In the genomic region with DNA sequence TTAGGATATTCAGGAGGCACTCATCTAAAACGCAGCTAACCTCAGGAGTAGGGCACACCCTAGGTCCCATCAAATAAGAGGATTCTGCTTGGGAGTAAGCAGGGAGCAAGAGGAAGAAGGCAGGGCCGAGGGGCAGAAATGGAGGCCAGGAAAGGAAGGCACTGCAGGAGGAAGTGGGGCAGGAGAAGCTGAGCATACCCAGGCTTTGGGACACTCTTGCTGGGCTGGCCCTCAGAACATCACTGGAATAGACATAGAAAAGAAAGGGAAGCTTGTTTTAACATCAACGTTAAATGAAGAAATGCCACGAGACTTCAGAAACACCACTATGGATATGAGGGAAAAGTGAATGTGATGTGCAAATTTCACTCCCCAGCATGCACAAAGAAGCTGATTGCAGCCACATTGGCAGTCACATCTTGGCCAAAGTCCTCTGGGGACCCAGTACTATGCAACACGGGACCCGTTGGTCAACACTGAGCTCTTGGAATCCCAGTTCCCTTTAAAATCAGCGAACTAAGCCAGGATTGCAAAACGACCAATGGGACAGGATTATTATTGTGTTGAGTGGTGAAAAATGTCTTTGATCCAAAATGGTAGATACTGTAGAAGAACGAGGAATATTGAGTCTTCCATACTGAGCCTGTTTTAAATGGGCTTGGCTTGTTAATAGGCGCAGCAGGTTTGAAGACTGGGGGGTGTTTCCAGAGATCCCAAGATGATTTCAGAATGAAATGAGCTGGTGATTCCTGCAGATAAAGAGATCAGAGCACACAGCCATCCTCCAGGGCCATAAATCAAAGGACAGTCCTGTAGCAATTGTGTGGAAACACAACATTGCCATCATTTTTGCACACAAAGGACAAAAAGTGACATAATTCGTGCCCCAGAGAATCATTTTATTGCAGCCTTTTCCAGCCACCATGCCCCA, we compare ENCODE assay signal across 1 cellular context.
TF ChIP-seq lines count a peak whose summit lies in the region.

No MANE protein-coding gene starts in this region.

TF ChIP-seq in HepG2, 621 proteins besides CTCF, POLR2A, EP300 and RAD21 (continued from another document and continues in another):
- TF ChIP-seq, protein P1, sequence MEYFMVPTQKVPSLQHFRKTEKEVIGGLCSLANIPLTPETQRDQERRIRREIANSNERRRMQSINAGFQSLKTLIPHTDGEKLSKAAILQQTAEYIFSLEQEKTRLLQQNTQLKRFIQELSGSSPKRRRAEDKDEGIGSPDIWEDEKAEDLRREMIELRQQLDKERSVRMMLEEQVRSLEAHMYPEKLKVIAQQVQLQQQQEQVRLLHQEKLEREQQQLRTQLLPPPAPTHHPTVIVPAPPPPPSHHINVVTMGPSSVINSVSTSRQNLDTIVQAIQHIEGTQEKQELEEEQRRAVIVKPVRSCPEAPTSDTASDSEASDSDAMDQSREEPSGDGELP (IDR thresholded peaks at IDR 0.05; ENCODE audit: borderline replicate concordance, low read depth): no peak
- TF ChIP-seq SIN3B (IDR thresholded peaks at IDR 0.05; ENCODE audit: low read length) (no peak), ZNF263 (CRISPR knock-in tag; IDR thresholded peaks at IDR 0.05) (no peak), ESRRA (CRISPR knock-in tag; IDR thresholded peaks at IDR 0.05; ENCODE audit: low read depth) (no peak), ZNF782 (CRISPR knock-in tag; IDR thresholded peaks at IDR 0.05; ENCODE audit: borderline replicate concordance) (0 out of 2 replicates have a peak, but pooled peaks have one; percentile 42), TOE1 (CRISPR knock-in tag; IDR thresholded peaks at IDR 0.05) (no peak), JUND (CRISPR knock-in tag; IDR thresholded peaks at IDR 0.05) (no peak), GATAD2A (CRISPR knock-in tag; IDR thresholded peaks at IDR 0.05) (peak; percentile 95), ZNF280B (CRISPR knock-in tag; IDR thresholded peaks at IDR 0.05; ENCODE audit: borderline replicate concordance) (no peak), RELA (CRISPR knock-in tag; IDR thresholded peaks at IDR 0.05) (no peak), EEA1 (CRISPR knock-in tag; IDR thresholded peaks at IDR 0.05; ENCODE audit: borderline replicate concordance) (no peak), GZF1 (CRISPR knock-in tag; IDR thresholded peaks at IDR 0.05) (no peak), ZMYM4 (CRISPR knock-in tag; IDR thresholded peaks at IDR 0.05) (peak; percentile 48; the same call in 1 of the 2 replicates), HNRNPUL1 (IDR thresholded peaks at IDR 0.05; ENCODE audit: low read depth, low read length) (no peak), ZNF552 (CRISPR knock-in tag; IDR thresholded peaks at IDR 0.05; ENCODE audit: borderline replicate concordance) (no peak), ZBTB46 (CRISPR knock-in tag; IDR thresholded peaks at IDR 0.05; ENCODE audit: borderline replicate concordance) (no peak), POGZ (CRISPR knock-in tag; IDR thresholded peaks at IDR 0.05) (no peak), YEATS4 (CRISPR knock-in tag; IDR thresholded peaks at IDR 0.05; ENCODE audit: borderline replicate concordance) (peak; percentile 43; the same call in 1 of the 2 replicates), NR1H2 (CRISPR knock-in tag; IDR thresholded peaks at IDR 0.05; ENCODE audit: borderline replicate concordance, low read depth) (no peak), ZBTB26 (CRISPR knock-in tag; IDR thresholded peaks at IDR 0.05; ENCODE audit: borderline replicate concordance) (no peak), TCF7 (IDR thresholded peaks at IDR 0.05; ENCODE audit: low read depth) (peak; percentile 82), JUNB (CRISPR knock-in tag; IDR thresholded peaks at IDR 0.05; ENCODE audit: borderline replicate concordance) (peak; percentile 18; the same call in 1 of the 2 replicates), ZSCAN29 (CRISPR knock-in tag; conservative IDR thresholded peaks at IDR 0.05) (no peak), FOXJ3 (CRISPR knock-in tag; IDR thresholded peaks at IDR 0.05; ENCODE audit: borderline replicate concordance) (peak; percentile 65; the same call in 1 of the 2 replicates), HHEX (CRISPR knock-in tag; IDR thresholded peaks at IDR 0.05) (no peak), KDM2A (CRISPR knock-in tag; IDR thresholded peaks at IDR 0.05; ENCODE audit: borderline replicate concordance, low read depth) (no peak), ZNF350 (CRISPR knock-in tag; IDR thresholded peaks at IDR 0.05; ENCODE audit: borderline replicate concordance, low read depth) (no peak), ZNF75D (CRISPR knock-in tag; IDR thresholded peaks at IDR 0.05; ENCODE audit: borderline replicate concordance) (no peak), BORCS8-MEF2B (CRISPR knock-in tag; IDR thresholded peaks at IDR 0.05) (no peak; the same call in 1 of the 2 replicates), PAF1 (CRISPR knock-in tag; IDR thresholded peaks at IDR 0.05) (peak; percentile 89), PITX1 (CRISPR knock-in tag; IDR thresholded peaks at IDR 0.05) (peak; percentile 84), HIVEP1 (CRISPR knock-in tag; IDR thresholded peaks at IDR 0.05) (no peak), ADNP (CRISPR knock-in tag; IDR thresholded peaks at IDR 0.05) (no peak), ISL2 (CRISPR knock-in tag; IDR thresholded peaks at IDR 0.05) (peak; percentile 74), ELF3 (CRISPR knock-in tag; IDR thresholded peaks at IDR 0.05) (peak; percentile 68), ERF (CRISPR knock-in tag; IDR thresholded peaks at IDR 0.05) (peak; percentile 58; the same call in 1 of the 2 replicates), TFDP1 (CRISPR knock-in tag; IDR thresholded peaks at IDR 0.05; ENCODE audit: borderline replicate concordance) (peak; percentile 43; the same call in 1 of the 2 replicates)
- TF ChIP-seq, protein P2, sequence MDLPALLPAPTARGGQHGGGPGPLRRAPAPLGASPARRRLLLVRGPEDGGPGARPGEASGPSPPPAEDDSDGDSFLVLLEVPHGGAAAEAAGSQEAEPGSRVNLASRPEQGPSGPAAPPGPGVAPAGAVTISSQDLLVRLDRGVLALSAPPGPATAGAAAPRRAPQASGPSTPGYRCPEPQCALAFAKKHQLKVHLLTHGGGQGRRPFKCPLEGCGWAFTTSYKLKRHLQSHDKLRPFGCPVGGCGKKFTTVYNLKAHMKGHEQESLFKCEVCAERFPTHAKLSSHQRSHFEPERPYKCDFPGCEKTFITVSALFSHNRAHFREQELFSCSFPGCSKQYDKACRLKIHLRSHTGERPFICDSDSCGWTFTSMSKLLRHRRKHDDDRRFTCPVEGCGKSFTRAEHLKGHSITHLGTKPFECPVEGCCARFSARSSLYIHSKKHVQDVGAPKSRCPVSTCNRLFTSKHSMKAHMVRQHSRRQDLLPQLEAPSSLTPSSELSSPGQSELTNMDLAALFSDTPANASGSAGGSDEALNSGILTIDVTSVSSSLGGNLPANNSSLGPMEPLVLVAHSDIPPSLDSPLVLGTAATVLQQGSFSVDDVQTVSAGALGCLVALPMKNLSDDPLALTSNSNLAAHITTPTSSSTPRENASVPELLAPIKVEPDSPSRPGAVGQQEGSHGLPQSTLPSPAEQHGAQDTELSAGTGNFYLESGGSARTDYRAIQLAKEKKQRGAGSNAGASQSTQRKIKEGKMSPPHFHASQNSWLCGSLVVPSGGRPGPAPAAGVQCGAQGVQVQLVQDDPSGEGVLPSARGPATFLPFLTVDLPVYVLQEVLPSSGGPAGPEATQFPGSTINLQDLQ (CRISPR knock-in tag; IDR thresholded peaks at IDR 0.05): peak; percentile 27; the same call in 1 of the 2 replicates
- TF ChIP-seq, protein P3, sequence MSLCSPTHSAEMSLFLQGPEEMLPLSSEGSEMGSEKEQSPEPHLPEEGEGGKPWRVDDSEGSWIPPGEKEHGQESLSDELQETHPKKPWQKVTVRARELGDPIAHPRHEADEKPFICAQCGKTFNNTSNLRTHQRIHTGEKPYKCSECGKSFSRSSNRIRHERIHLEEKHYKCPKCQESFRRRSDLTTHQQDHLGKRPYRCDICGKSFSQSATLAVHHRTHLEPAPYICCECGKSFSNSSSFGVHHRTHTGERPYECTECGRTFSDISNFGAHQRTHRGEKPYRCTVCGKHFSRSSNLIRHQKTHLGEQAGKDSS (CRISPR knock-in tag; IDR thresholded peaks at IDR 0.05; ENCODE audit: borderline replicate concordance, low read depth): no peak
- TF ChIP-seq, protein P4, sequence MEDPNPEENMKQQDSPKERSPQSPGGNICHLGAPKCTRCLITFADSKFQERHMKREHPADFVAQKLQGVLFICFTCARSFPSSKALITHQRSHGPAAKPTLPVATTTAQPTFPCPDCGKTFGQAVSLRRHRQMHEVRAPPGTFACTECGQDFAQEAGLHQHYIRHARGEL (CRISPR knock-in tag; IDR thresholded peaks at IDR 0.05): no peak
- TF ChIP-seq, protein P5, sequence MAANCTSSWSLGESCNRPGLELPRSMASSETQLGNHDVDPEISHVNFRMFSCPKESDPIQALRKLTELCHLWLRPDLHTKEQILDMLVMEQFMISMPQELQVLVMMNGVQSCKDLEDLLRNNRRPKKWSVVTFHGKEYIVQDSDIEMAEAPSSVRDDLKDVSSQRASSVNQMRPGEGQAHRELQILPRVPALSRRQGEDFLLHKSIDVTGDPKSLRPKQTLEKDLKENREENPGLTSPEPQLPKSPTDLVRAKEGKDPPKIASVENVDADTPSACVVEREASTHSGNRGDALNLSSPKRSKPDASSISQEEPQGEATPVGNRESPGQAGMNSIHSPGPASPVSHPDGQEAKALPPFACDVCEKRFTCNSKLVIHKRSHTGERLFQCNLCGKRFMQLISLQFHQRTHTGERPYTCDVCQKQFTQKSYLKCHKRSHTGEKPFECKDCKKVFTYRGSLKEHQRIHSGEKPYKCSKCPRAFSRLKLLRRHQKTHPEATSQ (CRISPR knock-in tag; IDR thresholded peaks at IDR 0.05; ENCODE audit: borderline replicate concordance): no peak
- TF ChIP-seq, protein P6, sequence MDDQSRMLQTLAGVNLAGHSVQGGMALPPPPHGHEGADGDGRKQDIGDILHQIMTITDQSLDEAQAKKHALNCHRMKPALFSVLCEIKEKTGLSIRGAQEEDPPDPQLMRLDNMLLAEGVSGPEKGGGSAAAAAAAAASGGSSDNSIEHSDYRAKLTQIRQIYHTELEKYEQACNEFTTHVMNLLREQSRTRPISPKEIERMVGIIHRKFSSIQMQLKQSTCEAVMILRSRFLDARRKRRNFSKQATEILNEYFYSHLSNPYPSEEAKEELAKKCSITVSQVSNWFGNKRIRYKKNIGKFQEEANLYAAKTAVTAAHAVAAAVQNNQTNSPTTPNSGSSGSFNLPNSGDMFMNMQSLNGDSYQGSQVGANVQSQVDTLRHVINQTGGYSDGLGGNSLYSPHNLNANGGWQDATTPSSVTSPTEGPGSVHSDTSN (CRISPR knock-in tag; IDR thresholded peaks at IDR 0.05; ENCODE audit: borderline replicate concordance): no peak
- TF ChIP-seq, protein P7, sequence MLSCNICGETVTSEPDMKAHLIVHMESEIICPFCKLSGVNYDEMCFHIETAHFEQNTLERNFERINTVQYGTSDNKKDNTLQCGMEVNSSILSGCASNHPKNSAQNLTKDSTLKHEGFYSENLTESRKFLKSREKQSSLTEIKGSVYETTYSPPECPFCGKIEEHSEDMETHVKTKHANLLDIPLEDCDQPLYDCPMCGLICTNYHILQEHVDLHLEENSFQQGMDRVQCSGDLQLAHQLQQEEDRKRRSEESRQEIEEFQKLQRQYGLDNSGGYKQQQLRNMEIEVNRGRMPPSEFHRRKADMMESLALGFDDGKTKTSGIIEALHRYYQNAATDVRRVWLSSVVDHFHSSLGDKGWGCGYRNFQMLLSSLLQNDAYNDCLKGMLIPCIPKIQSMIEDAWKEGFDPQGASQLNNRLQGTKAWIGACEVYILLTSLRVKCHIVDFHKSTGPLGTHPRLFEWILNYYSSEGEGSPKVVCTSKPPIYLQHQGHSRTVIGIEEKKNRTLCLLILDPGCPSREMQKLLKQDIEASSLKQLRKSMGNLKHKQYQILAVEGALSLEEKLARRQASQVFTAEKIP (CRISPR knock-in tag; IDR thresholded peaks at IDR 0.05; ENCODE audit: borderline replicate concordance): no peak
